ENCODE assay signal across 23 cellular contexts in genomic region chr5:31688515-31689092, GRCh38. TPM values are rescaled to one million over a fixed set of nuclear protein-coding genes. Genes with fewer than 3 reads are reported as not detected.
DNase-seq lines count a peak whose midpoint lies in the region; ATAC-seq, FAIRE-seq and TF ChIP-seq lines count a peak whose summit lies in the region.
"Had no signal": no experiment of that assay in that cellular context is flagged by ENCODE, and none has a peak within 500 bp of the region (broad histone marks: within the 10 kb centered on the region; RNA-seq: fewer than 3 reads in every experiment).

No MANE protein-coding gene starts in this region.

- H3K27ac ChIP-seq in heart left ventricle (peak overlapping the region in 3 of 12 donors; percentile 9 to 33 (median 18)), HEK293 (ENCODE audit: extremely low read depth, low read depth, low read length) (no peak overlapping the region), GM12878 (ENCODE audit: control insufficient read depth, insufficient read depth) (no peak overlapping the region)

- H3K79me2 ChIP-seq in GM12878 (ENCODE audit: control insufficient read depth, insufficient read depth, low read length): no peaks in the 10 kb centered on the region

- no peak overlapping the region for H3K9ac ChIP-seq in GM12878 (ENCODE audit: control insufficient read depth, insufficient read depth, low read length)

- in situ Hi-C loops in GM12878 (cut with MboI): no loop called here

- no peak overlapping the region for H3K4me2 ChIP-seq in GM12878 (ENCODE audit: control insufficient read depth, insufficient read depth)

- TF ChIP-seq CTCF in heart left ventricle (IDR thresholded peaks at IDR 0.05): no peak
- no peak for TF ChIP-seq CTCF in HEK293 (tag by site-specific recombination; IDR thresholded peaks at IDR 0.05)
- TF ChIP-seq CTCF in GM12878 (IDR thresholded peaks at IDR 0.05 in 2 of 3, conservative IDR thresholded peaks at IDR 0.05 in 1 of 3; ENCODE audit: control insufficient read depth in 2 of 3, extremely low read depth in 1 of 3, insufficient read depth in 1 of 3, low read depth in 3 of 3, low read length in 3 of 3): no peak

- TF ChIP-seq POLR2A in heart left ventricle (IDR thresholded peaks at IDR 0.05) (no peak), GM12878 (IDR thresholded peaks at IDR 0.05; ENCODE audit: low read depth, low read length) (no peak)

- H4K20me1 ChIP-seq in GM12878 (ENCODE audit: control insufficient read depth, insufficient read depth): no peaks in the 10 kb centered on the region

- H3K4me1 ChIP-seq in heart left ventricle (peaks cover 0 to 42% (median 14%) of the 10 kb centered on the region in 12 donors), HEK293 (ENCODE audit: control insufficient read depth, insufficient read depth, low read length) (no peaks in the 10 kb centered on the region), GM12878 (ENCODE audit: control insufficient read depth, insufficient read depth, low read length) (no peaks in the 10 kb centered on the region)
- H3K4me1 ChIP-seq: BE2C had no signal

- CTCF ChIA-PET in HEK293 (lab: Yijun Ruan, JAX): no interaction called here
- CTCF ChIA-PET in GM12878 (lab: Yijun Ruan, JAX): no interaction called here

- FAIRE-seq in GM12878 (lab: Jason Lieb, UNC) (no peak), urothelium cell line (lab: Jason Lieb, UNC) (peak; percentile 44)

- TF ChIP-seq RAD21 in GM12878 (IDR thresholded peaks at IDR 0.05; ENCODE audit: insufficient read depth, low read depth, low read length): no peak

- H3K36me3 ChIP-seq in heart left ventricle (peaks cover 0 to 7% (median 0%) of the 10 kb centered on the region in 9 donors), HEK293 (ENCODE audit: control insufficient read depth in 2 of 2, insufficient read depth in 1 of 2, low read length in 2 of 2) (no peaks in the 10 kb centered on the region), GM12878 (ENCODE audit: control insufficient read depth in 2 of 2, insufficient read depth in 2 of 2, low read length in 1 of 2) (no peaks in the 10 kb centered on the region)
- H3K36me3 ChIP-seq: BE2C had no signal

- RAD21 ChIA-PET in GM12878 (lab: Charles Lee; ENCODE audit: unreplicated experiment): no interaction called here

- no TSS peak for BruUV-seq in GM12878 (replicated peaks; lab: Mats Ljungman, UMichigan)

- no peak for ATAC-seq in heart left ventricle
- ATAC-seq in Right ventricle myocardium inferior: no peak
- ATAC-seq in GM12878: no peak; the same call in 1 of the 3 replicates
- ATAC-seq: HCT116 had no signal

- WGBS in heart left ventricle, 4 donors: 49 to 54% (median 50%) methylated on average over 6 of the region's 6 CpGs
- 22% methylated on average over 6 of the region's 6 CpGs for WGBS in GM12878 (ENCODE audit: insufficient coverage, insufficient replicate concordance, low lambda C conversion rate, missing lambda C conversion rate)

- H3K9me3 ChIP-seq in heart left ventricle (no peaks in the 10 kb centered on the region), HEK293 (ENCODE audit: control insufficient read depth, insufficient read depth, low read depth, low read length) (no peaks in the 10 kb centered on the region), GM12878 (replicated peaks; ENCODE audit: control insufficient read depth, insufficient read depth, low read length) (no peaks in the 10 kb centered on the region)
- H3K9me3 ChIP-seq: BE2C had no signal

- no peak for TF ChIP-seq EP300 in GM12878 (IDR thresholded peaks at IDR 0.05; ENCODE audit: borderline replicate concordance in 1 of 2, control insufficient read depth in 1 of 2, low read depth in 2 of 2, low read length in 2 of 2)

- POLR2A ChIA-PET in HEK293 (lab: Yijun Ruan, JAX) (no interaction called here), GM12878 (lab: Charles Lee) (no interaction called here)

- intact Hi-C loops in heart left ventricle (cut with DNase I) (loop anchor here in 2 of 10 donors (5.0 to 10.0 kb wide), 2 partner anchors 46 to 104 kb away; no protein-coding TSS in a partner anchor), Right ventricle myocardium inferior (cut with DNase I) (no loop called here), GM12878 (cut with micrococcal nuclease; ENCODE audit: unreplicated experiment) (no loop called here)

- H2AFZ ChIP-seq in GM12878 (ENCODE audit: control insufficient read depth, low read depth, low read length): no peak overlapping the region

- H3K4me3 ChIP-seq in heart left ventricle (no peak overlapping the region), HEK293 (ENCODE audit: low read depth, low read length) (no peak overlapping the region), GM12878 (no peak overlapping the region)

- SMC1A ChIA-PET in GM12878 (lab: Charles Lee; ENCODE audit: uncharacterized antibody, unreplicated experiment): no interaction called here

- H3K27me3 ChIP-seq in heart left ventricle (no peaks in the 10 kb centered on the region), GM12878 (replicated peaks in 1 of 2; ENCODE audit: control insufficient read depth in 2 of 2, insufficient read depth in 2 of 2, low read length in 1 of 2) (no peaks in the 10 kb centered on the region)
- H3K27me3 ChIP-seq: BE2C had no signal

- DNase-seq in heart left ventricle (peak in 4 of 5 donors; percentile 51 to 64 (median 55)), Right ventricle myocardium inferior (ENCODE audit: missing footprints) (no peak), GM12878 (ENCODE audit: low read depth, low spot score) (no peak), urothelium cell line (ENCODE audit: low spot score) (no peak), nucleus accumbens (lab: John Stamatoyannopoulos, UW) (no peak), medulla oblongata (ENCODE audit: extremely low spot score) (no peak)
- DNase-seq: 8988T; ACHN; BE2C; CD8-positive, alpha-beta memory T cell; DMS153; GOT3; NCI-H1092; NCI-H1417 treated with DMSO at 0.1 percent for 48 hours; NCI-H1694 treated with DMSO at 0.1 percent for 48 hours; NCI-H2081; NCI-H2227 treated with DMSO at 0.1 percent for 48 hours; NCI-H526 treated with DMSO at 0.1 percent for 48 hours; RPMI8226; SHP77 treated with DMSO at 0.1 percent for 48 hours had no signal

TF ChIP-seq in HEK293, 187 proteins besides CTCF, POLR2A, EP300 and RAD21:
- TF ChIP-seq REPIN1 (tag by site-specific recombination; IDR thresholded peaks at IDR 0.05; ENCODE audit: low read depth) (no peak), GLIS1 (tag by site-specific recombination; IDR thresholded peaks at IDR 0.05) (peak; percentile 82), ZNF202 (tag by site-specific recombination; IDR thresholded peaks at IDR 0.05; ENCODE audit: borderline replicate concordance) (no peak), ZNF514 (tag by site-specific recombination; IDR thresholded peaks at IDR 0.05) (no peak), ZNF830 (tag by site-specific recombination; IDR thresholded peaks at IDR 0.05; ENCODE audit: low read depth) (no peak), ZIC2 (tag by site-specific recombination; IDR thresholded peaks at IDR 0.05) (peak; percentile 72), ZNF549 (tag by site-specific recombination; IDR thresholded peaks at IDR 0.05) (no peak)
TF ChIP-seq in HEK293: peak in this region for 2.

TF ChIP-seq in GM12878, 131 proteins besides CTCF, POLR2A, EP300 and RAD21:
- TF ChIP-seq NBN (IDR thresholded peaks at IDR 0.05) (no peak), BRCA1 (IDR thresholded peaks at IDR 0.05; ENCODE audit: low read depth, low read length) (no peak), E2F8 (IDR thresholded peaks at IDR 0.05; ENCODE audit: low read depth, partially characterized antibody) (no peak), NFYA (IDR thresholded peaks at IDR 0.05; ENCODE audit: borderline replicate concordance, low read depth, low read length) (no peak), MEF2B (IDR thresholded peaks at IDR 0.05; ENCODE audit: partially characterized antibody, poor library complexity, severe bottlenecking) (peak; percentile 24)

RNA-seq across cellular contexts. Expression of gene PDZD2, which starts 49.7 kb away (rescaled TPM):
- total RNA-seq in heart left ventricle (100 to 1,000 TPM in 2 of 9 donors, 10 to 100 TPM in 7; 41.3 to 116 (median 82.9) TPM), Right ventricle myocardium inferior (59.4 TPM), GM12878 (2014; rRNA removed) (0.05 TPM in 1 of 2 replicates, not detected in the other), GM12878 (2014; rRNA removed; fragmentation: Illumina TruSeq; extraction: Trizol) (0.05 TPM in 1 of 2 replicates, not detected in the other), GM12878 (2021) (0.13 TPM in 1 of 2 replicates, not detected in the other)
- polyA plus RNA-seq in heart left ventricle (10 to 100 TPM; 28.3 to 28.6 TPM), GM12878 (2011; rRNA removed) (0.29 and 0.45 TPM in 2 replicates), GM12878 (2014; fragmentation: Illumina TruSeq; extraction: Trizol) (0.34 TPM in 1 of 2 replicates, not detected in the other), GM12878 (2014; fragmentation: Nextera tagmentation; extraction: Ambion mirVana) (under 1 TPM in 1 of 2 experiments, not detected in 1; 0.16 TPM), GM12878 (2014; rRNA removed) (0.01 TPM in 1 of 2 replicates, not detected in the other), GM12878 (2016; fragmentation: Nextera tagmentation; extraction: Ambion mirVana) (under 1 TPM; 0.49 to 0.58 TPM)
- 1.1 and 2.4 TPM in 2 replicates for total RNA-seq in GM12878 (2013; cell fraction: nucleolus; rRNA removed)
- polyA plus RNA-seq in GM12878 (2011; ENCODE audit: low read depth): 0.25 TPM
- 0.12 and 0.21 TPM in 2 replicates for polyA plus RNA-seq in GM12878 (2011; cell fraction: cytosol; rRNA removed)
- 0.47 and 0.67 TPM in 2 replicates for polyA plus RNA-seq in GM12878 (2011; cell fraction: nucleus; rRNA removed)
- 0.23 and 0.25 TPM in 2 replicates for polyA plus RNA-seq in GM12878 (2012)
- 0.26 and 0.37 TPM in 2 replicates for polyA minus RNA-seq in GM12878 (2011; rRNA and poly(A)+ RNA removed)
- polyA minus RNA-seq in GM12878 (2011; cell fraction: cytosol; rRNA and poly(A)+ RNA removed): 0.21 and 0.40 TPM in 2 replicates
- polyA minus RNA-seq in GM12878 (2011; cell fraction: nucleus; rRNA and poly(A)+ RNA removed): 0.48 and 1.1 TPM in 2 replicates
- total RNA-seq: NCI-H460 had no signal

Comparison
In these comparisons a context has a peak if more than half of its experiments do, and no peak if none do; other contexts are left out.
1. DNase-seq: peak in heart left ventricle (4 of 5); none in Right ventricle myocardium inferior (single experiment), GM12878 (single experiment), urothelium cell line (single experiment), nucleus accumbens (0 of 56) and medulla oblongata (single experiment).
2. RNA of gene PDZD2, which starts 49.7 kb away (total RNA-seq): 41.3 to 116 TPM in heart left ventricle and 59.4 TPM in Right ventricle myocardium inferior (single experiment); 0.05 to 2.4 TPM in GM12878; every median in the first group is over 10 times any median in the second.